Comparison of ENCODE assay signal across 15 cellular contexts in genomic region chr1:9079980-9080703, GRCh38. TPM values are rescaled to one million over a fixed set of nuclear protein-coding genes. Genes with fewer than 3 reads are reported as not detected.
DNase-seq lines count a peak whose midpoint lies in the region; ATAC-seq and TF ChIP-seq lines count a peak whose summit lies in the region.
"Had no signal": no experiment of that assay in that cellular context is flagged by ENCODE, and none has a peak within 500 bp of the region (broad histone marks: within the 10 kb centered on the region; RNA-seq: fewer than 3 reads in every experiment).

No MANE protein-coding gene starts in this region.

- WGBS in sigmoid colon, 2 donors: 76 to 88% methylated on average over 12 of the region's 12 CpGs

- peaks cover 4% of the 10 kb centered on the region for H3K36me3 Mint-ChIP-seq in IgD-negative memory B cell

- TF ChIP-seq POLR2A in sigmoid colon (IDR thresholded peaks at IDR 0.05): no peak

- H3K27me3 ChIP-seq in skeletal muscle tissue (ENCODE audit: control insufficient read depth in 3 of 3, insufficient read depth in 3 of 3, low read length in 3 of 3) (no peaks in the 10 kb centered on the region), sigmoid colon (no peaks in the 10 kb centered on the region)
- H3K27me3 ChIP-seq: dorsolateral prefrontal cortex, gastroesophageal sphincter had no signal

- no peak overlapping the region for H3K9ac ChIP-seq in skeletal muscle tissue (ENCODE audit: low read depth in 1 of 3, low read length in 3 of 3)

- TF ChIP-seq EP300 in sigmoid colon (IDR thresholded peaks at IDR 0.05): no peak

- intact Hi-C loops in sigmoid colon (cut with DNase I): no loop called here

- H3K4me3 Mint-ChIP-seq in IgD-negative memory B cell: peak overlapping the region in 3 of 4 donors; percentile 3 to 74 (median 28)

- H3K4me1 Mint-ChIP-seq in IgD-negative memory B cell: peaks cover 41 to 50% (median 49%) of the 10 kb centered on the region in 3 donors

- peaks cover 0 to 3% (median 2%) of the 10 kb centered on the region in 3 donors for H3K9me3 Mint-ChIP-seq in IgD-negative memory B cell

- H3K27me3 Mint-ChIP-seq in IgD-negative memory B cell: peaks cover 25% of the 10 kb centered on the region

- H3K4me1 ChIP-seq in skeletal muscle tissue (ENCODE audit: control insufficient read depth in 3 of 3, insufficient read depth in 3 of 3, low read length in 3 of 3): peaks cover 3 to 15% (median 4%) of the 10 kb centered on the region in 3 donors
- peaks cover 0 to 16% (median 13%) of the 10 kb centered on the region in 4 donors for H3K4me1 ChIP-seq in sigmoid colon

- no peaks in the 10 kb centered on the region for H3K9me3 ChIP-seq in skeletal muscle tissue (ENCODE audit: control insufficient read depth in 3 of 3, low read length in 3 of 3)
- no peaks in the 10 kb centered on the region for H3K9me3 ChIP-seq in sigmoid colon
- H3K9me3 ChIP-seq: gastroesophageal sphincter had no signal

- ATAC-seq in GM19035 (IDR thresholded peaks at IDR 0.05; ENCODE audit: unreplicated experiment) (peak; percentile 54), HG02623 (IDR thresholded peaks at IDR 0.05; ENCODE audit: unreplicated experiment) (peak; percentile 47), HG02973 (IDR thresholded peaks at IDR 0.05; ENCODE audit: unreplicated experiment) (no peak)
- ATAC-seq: gastroesophageal sphincter; left cardiac atrium; stimulated activated naive CD8-positive, alpha-beta T cell treated with anti-CD3 and anti-CD28 coated beads, Interleukin-15, Interleukin-2, amounts not matched to agents 100 U/mL and 50 U/mL, for 24 hours had no signal

- H3K4me3 ChIP-seq in skeletal muscle tissue (ENCODE audit: low read length in 3 of 3) (peak overlapping the region in 2 of 3 donors; percentile 9 to 14), sigmoid colon (no peak overlapping the region)
- H3K4me3 ChIP-seq: dorsolateral prefrontal cortex, gastroesophageal sphincter had no signal

- H3K27ac Mint-ChIP-seq in IgD-negative memory B cell: peak overlapping the region; percentile 17 to 73 (median 30)

- H3K36me3 ChIP-seq in skeletal muscle tissue (ENCODE audit: control insufficient read depth in 3 of 3, insufficient read depth in 3 of 3, low read length in 3 of 3): no peaks in the 10 kb centered on the region
- no peaks in the 10 kb centered on the region for H3K36me3 ChIP-seq in sigmoid colon
- H3K36me3 ChIP-seq: gastroesophageal sphincter had no signal

- DNase-seq in sigmoid colon: no peak
- DNase-seq in DMS 273 (lab: John Stamatoyannopoulos, UW; ENCODE audit: unreplicated experiment): no peak
- DNase-seq: activated CD8-positive, alpha-beta memory T cell treated with anti-CD3 and anti-CD28 coated beads for 24 hours; dorsolateral prefrontal cortex; left cardiac atrium; NCI-H2081; stimulated activated CD4-positive, alpha-beta T cell treated with anti-CD3 and anti-CD28 coated beads, Interleukin-1b, Interleukin-23, amount 100 ng/mL, for 48 hours; stimulated activated naive CD8-positive, alpha-beta T cell treated with anti-CD3 and anti-CD28 coated beads, Interleukin-15, Interleukin-2, amounts not matched to agents 100 U/mL and 50 U/mL, for 24 hours had no signal

- no peak for TF ChIP-seq CTCF in sigmoid colon (IDR thresholded peaks at IDR 0.05)

- H3K27ac ChIP-seq in skeletal muscle tissue (ENCODE audit: low read depth, low read length) (no peak overlapping the region), sigmoid colon (no peak overlapping the region)
- H3K27ac ChIP-seq: dorsolateral prefrontal cortex, gastroesophageal sphincter had no signal

RNA-seq across cellular contexts. Expression of gene SLC2A5, which starts 10.7 kb away (rescaled TPM):
- polyA plus RNA-seq in IgD-negative memory B cell (10.0 TPM), sigmoid colon (1 to 10 TPM; 1.4 to 4.9 (median 1.8) TPM)
- total RNA-seq in skeletal muscle tissue (8.9 TPM), sigmoid colon (1 to 10 TPM; 3.5 to 9.1 (median 5.5) TPM)
- total RNA-seq: T-helper 1 cell treated with Interleukin-12 subunit alpha and Interleukin-12 subunit beta and Interleukin-4 antibody, amounts not matched to agents 30 ng/mL and 1 ng/mL, for 36 hours had no signal

RNA-seq across cellular contexts. Expression of gene GPR157, which starts 48.8 kb away (rescaled TPM):
- 1.3 TPM for polyA plus RNA-seq in IgD-negative memory B cell
- 2.6 TPM for total RNA-seq in skeletal muscle tissue
- 1 to 10 TPM; 1.6 to 2.8 (median 1.7) TPM for total RNA-seq in sigmoid colon
- polyA plus RNA-seq in sigmoid colon: 1 to 10 TPM in 2 of 3 donors, under 1 TPM in 1; 0.92 to 3.7 (median 1.8) TPM

RNA-seq across cellular contexts. Expression of gene SLC2A7, which starts 53.9 kb away (rescaled TPM):
- polyA plus RNA-seq in IgD-negative memory B cell (not detected), sigmoid colon (under 1 TPM in 1 of 3 donors, not detected in 2; 0.06 TPM)
- total RNA-seq in skeletal muscle tissue (not detected), sigmoid colon (not detected)
- total RNA-seq: left cardiac atrium; T-helper 1 cell treated with Interleukin-12 subunit alpha and Interleukin-12 subunit beta and Interleukin-4 antibody, amounts not matched to agents 30 ng/mL and 1 ng/mL, for 36 hours had no signal

Comparison
In these comparisons a context has a peak if more than half of its experiments do, and no peak if none do; other contexts are left out.
1. H3K4me3 ChIP-seq: peak in skeletal muscle tissue (2 of 3); none in sigmoid colon (0 of 4).